1 cellular context compared by ENCODE assay signal in the genomic region with DNA sequence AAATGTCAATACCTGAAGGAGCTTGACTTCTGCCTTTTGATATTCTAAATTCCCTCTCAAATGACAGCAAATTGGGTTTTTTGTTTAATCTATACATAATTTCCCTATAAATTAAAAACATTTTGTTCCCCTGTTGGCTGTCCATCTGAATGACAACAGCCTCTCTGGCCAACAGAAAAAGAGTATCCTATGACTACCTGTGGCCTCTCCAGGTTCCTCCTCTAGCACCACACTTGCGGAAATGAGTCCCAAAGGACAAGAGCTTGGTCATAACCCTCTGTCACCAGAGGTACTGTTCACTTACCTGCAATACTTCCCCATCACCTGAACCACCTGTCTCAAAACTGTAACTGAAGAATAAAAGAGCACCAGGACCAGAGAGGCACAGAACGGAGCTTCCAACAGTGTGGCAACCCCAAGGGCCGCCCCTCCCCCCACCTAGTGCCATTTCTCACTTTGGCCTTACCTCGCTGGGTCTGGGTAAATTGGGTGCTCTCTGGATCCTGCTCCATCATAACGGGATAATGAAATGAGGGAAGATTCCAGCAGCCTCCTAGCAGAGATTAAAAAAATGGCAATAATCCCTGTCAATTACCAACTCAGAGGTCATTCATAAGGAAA.
TF ChIP-seq lines count a peak whose summit lies in the region.

No MANE protein-coding gene starts in this region.

TF ChIP-seq in WTC11, 78 proteins besides CTCF, POLR2A, EP300 and RAD21 (continued from another document):
- TF ChIP-seq, protein P1, sequence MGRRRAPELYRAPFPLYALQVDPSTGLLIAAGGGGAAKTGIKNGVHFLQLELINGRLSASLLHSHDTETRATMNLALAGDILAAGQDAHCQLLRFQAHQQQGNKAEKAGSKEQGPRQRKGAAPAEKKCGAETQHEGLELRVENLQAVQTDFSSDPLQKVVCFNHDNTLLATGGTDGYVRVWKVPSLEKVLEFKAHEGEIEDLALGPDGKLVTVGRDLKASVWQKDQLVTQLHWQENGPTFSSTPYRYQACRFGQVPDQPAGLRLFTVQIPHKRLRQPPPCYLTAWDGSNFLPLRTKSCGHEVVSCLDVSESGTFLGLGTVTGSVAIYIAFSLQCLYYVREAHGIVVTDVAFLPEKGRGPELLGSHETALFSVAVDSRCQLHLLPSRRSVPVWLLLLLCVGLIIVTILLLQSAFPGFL (CRISPR knock-in tag; IDR thresholded peaks at IDR 0.05; ENCODE audit: borderline replicate concordance) = no peak
- TF ChIP-seq OVOL2 (CRISPR knock-in tag; IDR thresholded peaks at IDR 0.05; ENCODE audit: borderline replicate concordance) = no peak
- TF ChIP-seq, protein P2, sequence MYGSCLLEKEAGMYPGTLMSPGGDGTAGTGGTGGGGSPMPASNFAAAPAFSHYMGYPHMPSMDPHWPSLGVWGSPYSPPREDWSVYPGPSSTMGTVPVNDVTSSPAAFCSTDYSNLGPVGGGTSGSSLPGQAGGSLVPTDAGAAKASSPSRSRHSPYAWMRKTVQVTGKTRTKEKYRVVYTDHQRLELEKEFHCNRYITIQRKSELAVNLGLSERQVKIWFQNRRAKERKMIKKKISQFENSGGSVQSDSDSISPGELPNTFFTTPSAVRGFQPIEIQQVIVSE (CRISPR knock-in tag; IDR thresholded peaks at IDR 0.05; ENCODE audit: borderline replicate concordance) = no peak
- TF ChIP-seq, protein P3, sequence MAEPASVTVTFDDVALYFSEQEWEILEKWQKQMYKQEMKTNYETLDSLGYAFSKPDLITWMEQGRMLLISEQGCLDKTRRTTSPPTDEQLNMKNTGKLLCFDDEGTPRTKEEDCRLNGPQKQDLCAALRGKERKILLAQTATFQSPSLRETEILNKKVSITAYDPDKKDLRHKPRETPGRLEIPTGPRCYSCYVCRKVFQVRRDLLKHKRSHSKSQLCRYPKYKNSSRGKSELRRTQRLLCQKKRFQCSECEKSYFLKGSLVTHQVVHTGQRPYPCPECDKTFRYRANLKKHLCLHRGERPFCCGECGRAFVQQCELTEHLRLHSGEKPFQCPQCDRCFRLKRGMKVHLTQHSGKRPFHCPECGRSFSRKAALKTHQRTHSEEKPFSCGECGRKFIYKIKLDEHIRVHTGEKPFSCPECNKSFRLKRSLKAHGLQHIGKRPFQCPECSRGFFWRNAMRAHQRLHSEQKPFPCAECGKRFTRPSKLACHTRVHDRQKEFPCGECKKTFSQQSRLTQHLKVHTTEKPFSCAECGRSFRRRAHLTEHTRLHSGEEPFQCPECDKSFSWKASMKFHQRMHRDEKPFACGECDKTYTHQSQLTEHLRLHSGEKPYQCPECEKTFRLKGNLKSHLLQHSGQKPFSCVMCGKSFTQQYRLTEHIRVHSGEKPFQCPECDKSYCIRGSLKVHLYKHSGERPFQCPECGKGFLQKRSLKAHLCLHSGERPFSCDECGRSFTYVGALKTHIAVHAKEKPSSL (CRISPR knock-in tag; conservative IDR thresholded peaks at IDR 0.05) = no peak
- TF ChIP-seq, protein P4, sequence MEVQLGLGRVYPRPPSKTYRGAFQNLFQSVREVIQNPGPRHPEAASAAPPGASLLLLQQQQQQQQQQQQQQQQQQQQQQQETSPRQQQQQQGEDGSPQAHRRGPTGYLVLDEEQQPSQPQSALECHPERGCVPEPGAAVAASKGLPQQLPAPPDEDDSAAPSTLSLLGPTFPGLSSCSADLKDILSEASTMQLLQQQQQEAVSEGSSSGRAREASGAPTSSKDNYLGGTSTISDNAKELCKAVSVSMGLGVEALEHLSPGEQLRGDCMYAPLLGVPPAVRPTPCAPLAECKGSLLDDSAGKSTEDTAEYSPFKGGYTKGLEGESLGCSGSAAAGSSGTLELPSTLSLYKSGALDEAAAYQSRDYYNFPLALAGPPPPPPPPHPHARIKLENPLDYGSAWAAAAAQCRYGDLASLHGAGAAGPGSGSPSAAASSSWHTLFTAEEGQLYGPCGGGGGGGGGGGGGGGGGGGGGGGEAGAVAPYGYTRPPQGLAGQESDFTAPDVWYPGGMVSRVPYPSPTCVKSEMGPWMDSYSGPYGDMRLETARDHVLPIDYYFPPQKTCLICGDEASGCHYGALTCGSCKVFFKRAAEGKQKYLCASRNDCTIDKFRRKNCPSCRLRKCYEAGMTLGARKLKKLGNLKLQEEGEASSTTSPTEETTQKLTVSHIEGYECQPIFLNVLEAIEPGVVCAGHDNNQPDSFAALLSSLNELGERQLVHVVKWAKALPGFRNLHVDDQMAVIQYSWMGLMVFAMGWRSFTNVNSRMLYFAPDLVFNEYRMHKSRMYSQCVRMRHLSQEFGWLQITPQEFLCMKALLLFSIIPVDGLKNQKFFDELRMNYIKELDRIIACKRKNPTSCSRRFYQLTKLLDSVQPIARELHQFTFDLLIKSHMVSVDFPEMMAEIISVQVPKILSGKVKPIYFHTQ (CRISPR knock-in tag; IDR thresholded peaks at IDR 0.05) = no peak
